ENCODE assay signal across 8 cellular contexts in the genomic region with DNA sequence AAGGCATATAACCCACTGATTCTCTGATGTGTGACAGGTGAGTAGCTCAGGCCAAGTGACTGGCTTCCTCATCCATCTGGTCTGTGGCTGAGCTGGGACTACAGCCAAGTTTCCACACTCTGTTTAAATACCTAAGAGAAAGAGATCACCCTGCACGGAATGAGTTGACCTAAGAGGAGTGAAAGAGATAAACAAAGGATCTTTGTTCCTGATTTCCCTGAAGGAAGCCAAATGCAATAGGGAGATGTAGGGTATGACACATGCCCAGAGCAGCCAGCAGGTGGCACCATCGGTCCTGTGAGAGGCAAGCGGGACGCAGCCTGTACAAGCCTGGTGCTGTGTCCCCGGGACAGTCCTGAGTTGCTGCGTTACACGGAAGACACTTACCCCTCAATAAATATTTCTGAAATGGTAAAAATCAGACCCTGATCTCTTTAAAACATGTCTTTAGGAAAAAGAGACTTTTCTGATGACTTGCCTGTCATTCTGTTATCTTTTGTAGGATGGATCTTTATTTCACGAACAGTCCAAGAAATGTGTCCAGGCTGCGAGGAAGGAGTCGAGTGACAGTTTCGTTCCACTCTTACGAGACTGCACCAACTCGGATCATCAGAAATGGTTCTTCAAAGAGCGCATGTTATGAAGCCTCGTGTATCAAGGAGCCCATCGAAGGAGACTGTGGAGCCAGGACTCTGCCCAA. TPM values are rescaled to one million over a fixed set of nuclear protein-coding genes. Genes with fewer than 3 reads are reported as not detected.
DNase-seq lines count a peak whose midpoint lies in the region; ATAC-seq and TF ChIP-seq lines count a peak whose summit lies in the region.

No MANE protein-coding gene starts in this region.

- intact Hi-C loops in sciatic nerve (cut with DNase I), result no loop called here

- TF ChIP-seq CTCF in GM12865 (IDR thresholded peaks at IDR 0.05; ENCODE audit: insufficient read depth, low read depth, low read length, missing control alignments), result peak; percentile 94

- ATAC-seq in HG02642 (IDR thresholded peaks at IDR 0.05; ENCODE audit: poor library complexity, unreplicated experiment), result peak; percentile 91
- peak; percentile 98 for ATAC-seq in sciatic nerve
- no peak for ATAC-seq in GM19328 (IDR thresholded peaks at IDR 0.05; ENCODE audit: unreplicated experiment)

- no peak overlapping the region for H3K4me3 ChIP-seq in GM12865 (ENCODE audit: low read depth, low read length)

- DNase-seq in GM12865 (ENCODE audit: low read depth), result peak; percentile 85
- peak; percentile 55 for DNase-seq in NCI-H1694 treated with DMSO at 0.1 percent for 48 hours (lab: John Stamatoyannopoulos, UW)
- peak; percentile 58 for DNase-seq in T1000 (lab: John Stamatoyannopoulos, UW)
- peak; percentile 95 for DNase-seq in astrocyte of the hippocampus (ENCODE audit: low read depth, low spot score)
- peak; percentile 81 to 89 for DNase-seq in hippocampal formation (lab: John Stamatoyannopoulos, UW)
- peak; percentile 97 for DNase-seq in sciatic nerve (ENCODE audit: low spot score)

RNA-seq across cellular contexts. Expression of a gene that starts 41.1 kb away (rescaled TPM):
- total RNA-seq in sciatic nerve, result 10.7 TPM

RNA-seq across cellular contexts. Expression of a gene that starts 52.2 kb away (rescaled TPM):
- 16.5 TPM for total RNA-seq in sciatic nerve
